1 cellular context compared by ENCODE assay signal in genomic region chr9:134896834-134897583, GRCh38.
TF ChIP-seq lines count a peak whose summit lies in the region.

No MANE protein-coding gene starts in this region.

TF ChIP-seq in HepG2, 621 proteins besides CTCF, POLR2A, EP300 and RAD21:
- TF ChIP-seq MAFK (conservative IDR thresholded peaks at IDR 0.05 in 1 of 2, IDR thresholded peaks at IDR 0.05 in 1 of 2; ENCODE audit: low read length in 2 of 2) (peak; percentile 38 to 78; a peak in 3 of 4 replicates), MAFF (IDR thresholded peaks at IDR 0.05; ENCODE audit: low read depth, low read length) (peak; percentile 73; the same call in 1 of the 2 replicates), ZFP62 (CRISPR knock-in tag; IDR thresholded peaks at IDR 0.05) (no peak)
